In genomic region chr11:58579192-58580129, GRCh38 we compare ENCODE assay signal across 1 cellular context.
A peak's percentile ranks its signal among the peaks of the same experiment; 100 is the strongest.
TF ChIP-seq lines count a peak whose summit lies in the region.

No MANE protein-coding gene starts in this region.

TF ChIP-seq in HepG2, 621 proteins besides CTCF, POLR2A, EP300 and RAD21 (continued from another document and continues in another):
- TF ChIP-seq ZNF280D (CRISPR knock-in tag; IDR thresholded peaks at IDR 0.05), result peak; percentile 77; the same call in 1 of the 2 replicates
- TF ChIP-seq ZNF609 (CRISPR knock-in tag; IDR thresholded peaks at IDR 0.05; ENCODE audit: borderline replicate concordance), result no peak
- no peak for TF ChIP-seq ZNF550 (CRISPR knock-in tag; IDR thresholded peaks at IDR 0.05; ENCODE audit: borderline replicate concordance)
- TF ChIP-seq GLMP (CRISPR knock-in tag; IDR thresholded peaks at IDR 0.05; ENCODE audit: borderline replicate concordance), result no peak; the same call in 1 of the 2 replicates
- TF ChIP-seq ZBTB49 (CRISPR knock-in tag; IDR thresholded peaks at IDR 0.05; ENCODE audit: borderline replicate concordance), result no peak
- peak in 1 of 2 experiments; percentile 66; a peak in 1 of 4 replicates for TF ChIP-seq KLF16 (CRISPR knock-in tag; IDR thresholded peaks at IDR 0.05)
- TF ChIP-seq RNF2 (conservative IDR thresholded peaks at IDR 0.05; ENCODE audit: low read depth), result peak; percentile 68; the same call in 1 of the 2 replicates
- TF ChIP-seq GATAD1 (CRISPR knock-in tag; IDR thresholded peaks at IDR 0.05), result peak; percentile 93
- TF ChIP-seq NAIF1 (CRISPR knock-in tag; IDR thresholded peaks at IDR 0.05; ENCODE audit: borderline replicate concordance), result peak; percentile 66; the same call in 1 of the 2 replicates
- no peak for TF ChIP-seq TCF12 (IDR thresholded peaks at IDR 0.05)
- peak; percentile 76; the same call in 1 of the 2 replicates for TF ChIP-seq TCF12 (CRISPR knock-in tag; IDR thresholded peaks at IDR 0.05)
- TF ChIP-seq IKZF5 (CRISPR knock-in tag; IDR thresholded peaks at IDR 0.05), result peak; percentile 70; the same call in 1 of the 2 replicates
- peak; percentile 47 for TF ChIP-seq ARID5B (CRISPR knock-in tag; IDR thresholded peaks at IDR 0.05)
- no peak for TF ChIP-seq SMC3 (IDR thresholded peaks at IDR 0.05; ENCODE audit: low read length)
- TF ChIP-seq CENPBD1 (CRISPR knock-in tag; IDR thresholded peaks at IDR 0.05; ENCODE audit: borderline replicate concordance, low read depth), result no peak
- no peak for TF ChIP-seq CC2D1A (CRISPR knock-in tag; IDR thresholded peaks at IDR 0.05)
- TF ChIP-seq ZNF432 (CRISPR knock-in tag; IDR thresholded peaks at IDR 0.05; ENCODE audit: borderline replicate concordance), result no peak
- TF ChIP-seq ZNF350 (CRISPR knock-in tag; IDR thresholded peaks at IDR 0.05; ENCODE audit: borderline replicate concordance, low read depth), result peak; percentile 74
- no peak for TF ChIP-seq ZNF414 (CRISPR knock-in tag; IDR thresholded peaks at IDR 0.05)
- peak; percentile 32; the same call in 1 of the 2 replicates for TF ChIP-seq ZNF451 (CRISPR knock-in tag; IDR thresholded peaks at IDR 0.05)
- peak; percentile 84 for TF ChIP-seq ZNF225 (CRISPR knock-in tag; IDR thresholded peaks at IDR 0.05)
- TF ChIP-seq MYC (CRISPR knock-in tag; IDR thresholded peaks at IDR 0.05; ENCODE audit: borderline replicate concordance), result peak; percentile 97
- no peak for TF ChIP-seq ZNF652 (CRISPR knock-in tag; IDR thresholded peaks at IDR 0.05; ENCODE audit: borderline replicate concordance, low read depth)
- TF ChIP-seq JUND (CRISPR knock-in tag; IDR thresholded peaks at IDR 0.05), result no peak
- TF ChIP-seq HBP1 (CRISPR knock-in tag; IDR thresholded peaks at IDR 0.05; ENCODE audit: low read depth), result peak; percentile 74; the same call in 1 of the 2 replicates
- peak; percentile 63 for TF ChIP-seq ZNF143 (CRISPR knock-in tag; IDR thresholded peaks at IDR 0.05)
- TF ChIP-seq FOXA3 (CRISPR knock-in tag; IDR thresholded peaks at IDR 0.05), result peak; percentile 54; the same call in 1 of the 2 replicates
- TF ChIP-seq TFAP4 (IDR thresholded peaks at IDR 0.05; ENCODE audit: borderline replicate concordance, low read depth), result peak; percentile 37; the same call in 1 of the 2 replicates
- no peak for TF ChIP-seq ZKSCAN5 (CRISPR knock-in tag; IDR thresholded peaks at IDR 0.05)
- no peak for TF ChIP-seq ZMAT5 (CRISPR knock-in tag; IDR thresholded peaks at IDR 0.05; ENCODE audit: borderline replicate concordance, low read depth)
- no peak for TF ChIP-seq ZEB1 (IDR thresholded peaks at IDR 0.05; ENCODE audit: insufficient replicate concordance, low read depth)
- TF ChIP-seq FOXJ3 (CRISPR knock-in tag; IDR thresholded peaks at IDR 0.05; ENCODE audit: borderline replicate concordance), result no peak
- TF ChIP-seq HOXA9 (CRISPR knock-in tag; IDR thresholded peaks at IDR 0.05; ENCODE audit: borderline replicate concordance), result no peak
- no peak for TF ChIP-seq ZNF788 (CRISPR knock-in tag; IDR thresholded peaks at IDR 0.05; ENCODE audit: borderline replicate concordance)
